8 cellular contexts compared by ENCODE assay signal in the genomic region with DNA sequence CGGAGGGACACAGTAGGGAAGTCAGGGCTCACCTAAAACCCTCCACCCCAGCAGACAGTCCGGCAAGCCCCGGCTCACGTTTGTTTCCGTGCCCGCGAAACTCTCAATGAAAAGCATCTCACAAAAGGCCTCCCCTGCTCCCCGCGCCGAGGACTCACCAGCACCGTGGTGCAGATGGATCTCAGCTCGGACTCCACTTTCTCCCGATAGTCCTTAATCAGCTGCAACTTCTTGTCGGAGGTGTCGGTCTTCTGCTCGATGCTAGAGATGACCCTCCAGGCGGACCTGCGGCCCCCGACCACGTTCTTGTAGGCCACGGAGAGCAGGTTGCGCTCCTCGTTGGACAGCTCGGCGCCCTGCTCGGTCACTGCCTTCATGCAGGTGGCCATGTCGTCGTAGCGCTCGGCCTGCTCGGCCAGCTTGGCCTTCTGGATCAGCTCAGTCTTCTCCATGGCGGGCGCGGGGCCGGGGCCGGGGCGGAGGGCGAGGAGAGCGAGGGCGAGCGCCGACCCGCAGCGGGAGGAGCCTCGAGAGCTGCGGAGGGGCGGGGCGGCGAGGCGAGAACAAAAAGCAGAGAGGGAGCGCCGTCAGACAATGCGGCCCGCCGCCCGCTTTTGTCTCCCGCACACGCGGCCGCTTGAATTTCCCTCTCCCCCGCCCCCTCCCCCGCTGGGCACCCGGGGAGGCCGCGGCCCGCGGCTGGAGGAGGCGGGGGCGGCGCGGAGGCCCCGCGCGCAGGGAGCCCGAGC. TPM values are rescaled to one million over a fixed set of nuclear protein-coding genes. Genes with fewer than 3 reads are reported as not detected.
DNase-seq lines count a peak whose midpoint lies in the region; ATAC-seq and TF ChIP-seq lines count a peak whose summit lies in the region.

No MANE protein-coding gene starts in this region.

- no peak for TF ChIP-seq CTCF in lower leg skin (IDR thresholded peaks at IDR 0.05)

- H3K4me3 ChIP-seq in lower leg skin (ENCODE audit: low read depth, poor library complexity, severe bottlenecking) = peak overlapping the region; percentile 73

- no peak for TF ChIP-seq POLR2A in lower leg skin (IDR thresholded peaks at IDR 0.05)

- DNase-seq in AG08395 (ENCODE audit: low spot score) (peak; percentile 53), NCI-H524 (lab: John Stamatoyannopoulos, UW) (peak; percentile 53 to 67), dedifferentiated amniotic fluid mesenchymal stem cell (ENCODE audit: extremely low spot score) (peak; percentile 42), lower leg skin (ENCODE audit: low spot score in 2 of 2) (peak; percentile 58 to 96)
- DNase-seq in activated CD4-positive, alpha-beta T cell treated with anti-CD3 and anti-CD28 coated beads, Interleukin-2, amount 50 U/mL, for 24 hours (ENCODE audit: low read depth in 1 of 2, low spot score in 1 of 2) = peak; percentile 49 to 62
- peak; percentile 69 to 70 for DNase-seq in stimulated activated CD4-positive, alpha-beta T cell treated with anti-CD3 and anti-CD28 coated beads, Interleukin-4, amount 100 ng/mL, for 48 hours (ENCODE audit: low read depth in 2 of 2)

- ATAC-seq in GM19025 (IDR thresholded peaks at IDR 0.05; ENCODE audit: low read depth, unreplicated experiment) (peak; percentile 33), HG03196 (IDR thresholded peaks at IDR 0.05; ENCODE audit: unreplicated experiment) (peak; percentile 44)

- intact Hi-C loops in lower leg skin (cut with DNase I; ENCODE audit: low total_unique reads) = no loop called here

- 0 to 2% methylated on average over 22 to 53 of the region's 75 CpGs for WGBS in lower leg skin, 2 donors

RNA-seq across cellular contexts. Expression of a gene that starts 0.6 kb away (rescaled TPM):
- total RNA-seq in lower leg skin = 100 to 1,000 TPM in 3 of 4 donors, 10 to 100 TPM in 1; 85.6 to 159 (median 121) TPM

Comparison
In these comparisons a context has a peak if more than half of its experiments do, and no peak if none do; other contexts are left out.
1. Peak in every context shown above with its lines: DNase-seq, ATAC-seq and H3K4me3 ChIP-seq.